1 cellular context compared by ENCODE assay signal in the genomic region with DNA sequence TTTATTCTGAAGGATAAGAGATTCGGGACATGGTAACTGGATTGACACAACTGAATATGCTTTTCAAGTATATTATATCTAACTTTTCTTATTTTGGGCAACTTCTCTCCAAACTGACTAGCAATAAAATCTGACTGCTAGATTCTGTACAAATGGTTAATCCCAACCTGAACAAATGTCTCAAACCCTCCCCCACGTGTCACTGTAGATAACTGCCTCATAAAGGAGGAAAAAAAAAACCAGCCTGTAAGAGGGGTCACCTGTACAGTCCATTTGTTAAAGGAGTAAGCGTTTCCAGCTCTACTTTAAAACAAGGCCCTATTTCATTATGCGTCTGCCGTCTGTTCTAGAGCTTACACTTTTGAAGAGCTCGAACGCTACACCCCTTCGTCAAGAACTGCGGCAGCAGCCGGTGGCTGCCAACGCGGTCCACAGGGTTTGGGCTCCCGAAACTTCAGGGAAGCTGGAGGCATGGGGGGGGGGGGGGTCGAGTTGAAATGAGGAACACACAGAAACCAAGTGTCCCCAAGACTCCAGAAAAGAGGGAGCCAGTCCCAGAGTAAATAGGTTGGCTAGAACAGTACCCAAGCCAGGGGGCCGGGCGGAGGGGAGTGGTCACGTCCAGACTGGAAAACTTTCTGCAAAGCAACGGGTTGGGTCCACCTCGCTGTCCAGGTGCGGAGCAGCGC.
A peak's percentile ranks its signal among the peaks of the same experiment; 100 is the strongest.
TF ChIP-seq lines count a peak whose summit lies in the region.

No MANE protein-coding gene starts in this region.

TF ChIP-seq in K562, 482 proteins besides CTCF, POLR2A, EP300 and RAD21 (continued from another document and continues in another):
- TF ChIP-seq, protein P1, sequence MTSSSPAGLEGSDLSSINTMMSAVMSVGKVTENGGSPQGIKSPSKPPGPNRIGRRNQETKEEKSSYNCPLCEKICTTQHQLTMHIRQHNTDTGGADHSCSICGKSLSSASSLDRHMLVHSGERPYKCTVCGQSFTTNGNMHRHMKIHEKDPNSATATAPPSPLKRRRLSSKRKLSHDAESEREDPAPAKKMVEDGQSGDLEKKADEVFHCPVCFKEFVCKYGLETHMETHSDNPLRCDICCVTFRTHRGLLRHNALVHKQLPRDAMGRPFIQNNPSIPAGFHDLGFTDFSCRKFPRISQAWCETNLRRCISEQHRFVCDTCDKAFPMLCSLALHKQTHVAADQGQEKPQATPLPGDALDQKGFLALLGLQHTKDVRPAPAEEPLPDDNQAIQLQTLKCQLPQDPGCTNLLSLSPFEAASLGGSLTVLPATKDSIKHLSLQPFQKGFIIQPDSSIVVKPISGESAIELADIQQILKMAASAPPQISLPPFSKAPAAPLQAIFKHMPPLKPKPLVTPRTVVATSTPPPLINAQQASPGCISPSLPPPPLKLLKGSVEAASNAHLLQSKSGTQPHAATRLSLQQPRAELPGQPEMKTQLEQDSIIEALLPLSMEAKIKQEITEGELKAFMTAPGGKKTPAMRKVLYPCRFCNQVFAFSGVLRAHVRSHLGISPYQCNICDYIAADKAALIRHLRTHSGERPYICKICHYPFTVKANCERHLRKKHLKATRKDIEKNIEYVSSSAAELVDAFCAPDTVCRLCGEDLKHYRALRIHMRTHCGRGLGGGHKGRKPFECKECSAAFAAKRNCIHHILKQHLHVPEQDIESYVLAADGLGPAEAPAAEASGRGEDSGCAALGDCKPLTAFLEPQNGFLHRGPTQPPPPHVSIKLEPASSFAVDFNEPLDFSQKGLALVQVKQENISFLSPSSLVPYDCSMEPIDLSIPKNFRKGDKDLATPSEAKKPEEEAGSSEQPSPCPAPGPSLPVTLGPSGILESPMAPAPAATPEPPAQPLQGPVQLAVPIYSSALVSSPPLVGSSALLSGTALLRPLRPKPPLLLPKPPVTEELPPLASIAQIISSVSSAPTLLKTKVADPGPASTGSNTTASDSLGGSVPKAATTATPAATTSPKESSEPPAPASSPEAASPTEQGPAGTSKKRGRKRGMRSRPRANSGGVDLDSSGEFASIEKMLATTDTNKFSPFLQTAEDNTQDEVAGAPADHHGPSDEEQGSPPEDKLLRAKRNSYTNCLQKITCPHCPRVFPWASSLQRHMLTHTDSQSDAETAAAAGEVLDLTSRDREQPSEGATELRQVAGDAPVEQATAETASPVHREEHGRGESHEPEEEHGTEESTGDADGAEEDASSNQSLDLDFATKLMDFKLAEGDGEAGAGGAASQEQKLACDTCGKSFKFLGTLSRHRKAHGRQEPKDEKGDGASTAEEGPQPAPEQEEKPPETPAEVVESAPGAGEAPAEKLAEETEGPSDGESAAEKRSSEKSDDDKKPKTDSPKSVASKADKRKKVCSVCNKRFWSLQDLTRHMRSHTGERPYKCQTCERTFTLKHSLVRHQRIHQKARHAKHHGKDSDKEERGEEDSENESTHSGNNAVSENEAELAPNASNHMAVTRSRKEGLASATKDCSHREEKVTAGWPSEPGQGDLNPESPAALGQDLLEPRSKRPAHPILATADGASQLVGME (CRISPR knock-in tag; IDR thresholded peaks at IDR 0.05) = 0 out of 2 replicates have a peak, but pooled peaks have one; percentile 16
- TF ChIP-seq FOSL1 (tag; conservative IDR thresholded peaks at IDR 0.05) = no peak
- TF ChIP-seq PHB2 (IDR thresholded peaks at IDR 0.05; ENCODE audit: low read depth) = no peak
- no peak for TF ChIP-seq DDX20 (tag; IDR thresholded peaks at IDR 0.05; ENCODE audit: low read depth)
- no peak for TF ChIP-seq MAFF (IDR thresholded peaks at IDR 0.05; ENCODE audit: low read length)
- TF ChIP-seq SAFB (IDR thresholded peaks at IDR 0.05; ENCODE audit: borderline replicate concordance, low read depth, low read length) = no peak
- peak; percentile 60; the same call in 1 of the 2 replicates for TF ChIP-seq ZNF175 (CRISPR knock-in tag; IDR thresholded peaks at IDR 0.05; ENCODE audit: low read depth)
- no peak for TF ChIP-seq KLF10 (CRISPR knock-in tag; IDR thresholded peaks at IDR 0.05)
- TF ChIP-seq FOXP1 (CRISPR knock-in tag; IDR thresholded peaks at IDR 0.05) = 0 out of 2 replicates have a peak, but pooled peaks have one; percentile 50
- TF ChIP-seq, protein P2, sequence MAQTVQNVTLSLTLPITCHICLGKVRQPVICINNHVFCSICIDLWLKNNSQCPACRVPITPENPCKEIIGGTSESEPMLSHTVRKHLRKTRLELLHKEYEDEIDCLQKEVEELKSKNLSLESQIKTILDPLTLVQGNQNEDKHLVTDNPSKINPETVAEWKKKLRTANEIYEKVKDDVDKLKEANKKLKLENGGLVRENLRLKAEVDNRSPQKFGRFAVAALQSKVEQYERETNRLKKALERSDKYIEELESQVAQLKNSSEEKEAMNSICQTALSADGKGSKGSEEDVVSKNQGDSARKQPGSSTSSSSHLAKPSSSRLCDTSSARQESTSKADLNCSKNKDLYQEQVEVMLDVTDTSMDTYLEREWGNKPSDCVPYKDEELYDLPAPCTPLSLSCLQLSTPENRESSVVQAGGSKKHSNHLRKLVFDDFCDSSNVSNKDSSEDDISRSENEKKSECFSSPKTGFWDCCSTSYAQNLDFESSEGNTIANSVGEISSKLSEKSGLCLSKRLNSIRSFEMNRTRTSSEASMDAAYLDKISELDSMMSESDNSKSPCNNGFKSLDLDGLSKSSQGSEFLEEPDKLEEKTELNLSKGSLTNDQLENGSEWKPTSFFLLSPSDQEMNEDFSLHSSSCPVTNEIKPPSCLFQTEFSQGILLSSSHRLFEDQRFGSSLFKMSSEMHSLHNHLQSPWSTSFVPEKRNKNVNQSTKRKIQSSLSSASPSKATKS (CRISPR knock-in tag; IDR thresholded peaks at IDR 0.05) = no peak
- no peak for TF ChIP-seq SMARCC2 (IDR thresholded peaks at IDR 0.05; ENCODE audit: low read depth)
- no peak for TF ChIP-seq HNRNPH1 (optimal IDR thresholded peaks at IDR 0.05; ENCODE audit: low read depth, low read length)
- TF ChIP-seq RB1 (IDR thresholded peaks at IDR 0.05; ENCODE audit: low read depth) = no peak
- TF ChIP-seq PATZ1 (CRISPR knock-in tag; IDR thresholded peaks at IDR 0.05; ENCODE audit: borderline replicate concordance) = no peak
- no peak for TF ChIP-seq NCOA2 (IDR thresholded peaks at IDR 0.05; ENCODE audit: partially characterized antibody in 2 of 2)
- TF ChIP-seq ZNF76 (CRISPR knock-in tag; IDR thresholded peaks at IDR 0.05; ENCODE audit: borderline replicate concordance) = no peak
- no peak for TF ChIP-seq RBM34 (IDR thresholded peaks at IDR 0.05; ENCODE audit: borderline replicate concordance, insufficient read depth, low read length)
- no peak for TF ChIP-seq HES1 (IDR thresholded peaks at IDR 0.05; ENCODE audit: low read depth)
- TF ChIP-seq MXI1 (IDR thresholded peaks at IDR 0.05; ENCODE audit: low read depth, low read length) = peak; percentile 31; the same call in 1 of the 2 replicates
- no peak for TF ChIP-seq MAFG (tag; conservative IDR thresholded peaks at IDR 0.05)
- no peak for TF ChIP-seq EHMT2 (IDR thresholded peaks at IDR 0.05)
- TF ChIP-seq, protein P3, sequence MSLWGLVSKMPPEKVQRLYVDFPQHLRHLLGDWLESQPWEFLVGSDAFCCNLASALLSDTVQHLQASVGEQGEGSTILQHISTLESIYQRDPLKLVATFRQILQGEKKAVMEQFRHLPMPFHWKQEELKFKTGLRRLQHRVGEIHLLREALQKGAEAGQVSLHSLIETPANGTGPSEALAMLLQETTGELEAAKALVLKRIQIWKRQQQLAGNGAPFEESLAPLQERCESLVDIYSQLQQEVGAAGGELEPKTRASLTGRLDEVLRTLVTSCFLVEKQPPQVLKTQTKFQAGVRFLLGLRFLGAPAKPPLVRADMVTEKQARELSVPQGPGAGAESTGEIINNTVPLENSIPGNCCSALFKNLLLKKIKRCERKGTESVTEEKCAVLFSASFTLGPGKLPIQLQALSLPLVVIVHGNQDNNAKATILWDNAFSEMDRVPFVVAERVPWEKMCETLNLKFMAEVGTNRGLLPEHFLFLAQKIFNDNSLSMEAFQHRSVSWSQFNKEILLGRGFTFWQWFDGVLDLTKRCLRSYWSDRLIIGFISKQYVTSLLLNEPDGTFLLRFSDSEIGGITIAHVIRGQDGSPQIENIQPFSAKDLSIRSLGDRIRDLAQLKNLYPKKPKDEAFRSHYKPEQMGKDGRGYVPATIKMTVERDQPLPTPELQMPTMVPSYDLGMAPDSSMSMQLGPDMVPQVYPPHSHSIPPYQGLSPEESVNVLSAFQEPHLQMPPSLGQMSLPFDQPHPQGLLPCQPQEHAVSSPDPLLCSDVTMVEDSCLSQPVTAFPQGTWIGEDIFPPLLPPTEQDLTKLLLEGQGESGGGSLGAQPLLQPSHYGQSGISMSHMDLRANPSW (CRISPR knock-in tag; IDR thresholded peaks at IDR 0.05) = peak; percentile 84; the same call in 1 of the 2 replicates
- TF ChIP-seq DPF2 (IDR thresholded peaks at IDR 0.05) = no peak
- no peak for TF ChIP-seq PML (IDR thresholded peaks at IDR 0.05; ENCODE audit: low read length)
- TF ChIP-seq KDM1A (IDR thresholded peaks at IDR 0.05) = no peak
- no peak for TF ChIP-seq ZKSCAN8 (CRISPR knock-in tag; IDR thresholded peaks at IDR 0.05)
- TF ChIP-seq, protein P4, sequence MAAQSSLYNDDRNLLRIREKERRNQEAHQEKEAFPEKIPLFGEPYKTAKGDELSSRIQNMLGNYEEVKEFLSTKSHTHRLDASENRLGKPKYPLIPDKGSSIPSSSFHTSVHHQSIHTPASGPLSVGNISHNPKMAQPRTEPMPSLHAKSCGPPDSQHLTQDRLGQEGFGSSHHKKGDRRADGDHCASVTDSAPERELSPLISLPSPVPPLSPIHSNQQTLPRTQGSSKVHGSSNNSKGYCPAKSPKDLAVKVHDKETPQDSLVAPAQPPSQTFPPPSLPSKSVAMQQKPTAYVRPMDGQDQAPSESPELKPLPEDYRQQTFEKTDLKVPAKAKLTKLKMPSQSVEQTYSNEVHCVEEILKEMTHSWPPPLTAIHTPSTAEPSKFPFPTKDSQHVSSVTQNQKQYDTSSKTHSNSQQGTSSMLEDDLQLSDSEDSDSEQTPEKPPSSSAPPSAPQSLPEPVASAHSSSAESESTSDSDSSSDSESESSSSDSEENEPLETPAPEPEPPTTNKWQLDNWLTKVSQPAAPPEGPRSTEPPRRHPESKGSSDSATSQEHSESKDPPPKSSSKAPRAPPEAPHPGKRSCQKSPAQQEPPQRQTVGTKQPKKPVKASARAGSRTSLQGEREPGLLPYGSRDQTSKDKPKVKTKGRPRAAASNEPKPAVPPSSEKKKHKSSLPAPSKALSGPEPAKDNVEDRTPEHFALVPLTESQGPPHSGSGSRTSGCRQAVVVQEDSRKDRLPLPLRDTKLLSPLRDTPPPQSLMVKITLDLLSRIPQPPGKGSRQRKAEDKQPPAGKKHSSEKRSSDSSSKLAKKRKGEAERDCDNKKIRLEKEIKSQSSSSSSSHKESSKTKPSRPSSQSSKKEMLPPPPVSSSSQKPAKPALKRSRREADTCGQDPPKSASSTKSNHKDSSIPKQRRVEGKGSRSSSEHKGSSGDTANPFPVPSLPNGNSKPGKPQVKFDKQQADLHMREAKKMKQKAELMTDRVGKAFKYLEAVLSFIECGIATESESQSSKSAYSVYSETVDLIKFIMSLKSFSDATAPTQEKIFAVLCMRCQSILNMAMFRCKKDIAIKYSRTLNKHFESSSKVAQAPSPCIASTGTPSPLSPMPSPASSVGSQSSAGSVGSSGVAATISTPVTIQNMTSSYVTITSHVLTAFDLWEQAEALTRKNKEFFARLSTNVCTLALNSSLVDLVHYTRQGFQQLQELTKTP (IDR thresholded peaks at IDR 0.05; ENCODE audit: low read depth in 1 of 2, partially characterized antibody in 2 of 2) = peak in 1 of 2 experiments; percentile 18
- no peak for TF ChIP-seq ZNF3 (CRISPR knock-in tag; IDR thresholded peaks at IDR 0.05)
- no peak for TF ChIP-seq HMG20B (CRISPR knock-in tag; IDR thresholded peaks at IDR 0.05)
- no peak for TF ChIP-seq JUNB (CRISPR knock-in tag; conservative IDR thresholded peaks at IDR 0.05)
- no peak for TF ChIP-seq BCOR (IDR thresholded peaks at IDR 0.05)
- no peak for TF ChIP-seq ETS1 (conservative IDR thresholded peaks at IDR 0.05; ENCODE audit: control insufficient read depth, low read depth, low read length)
- TF ChIP-seq, protein P5, sequence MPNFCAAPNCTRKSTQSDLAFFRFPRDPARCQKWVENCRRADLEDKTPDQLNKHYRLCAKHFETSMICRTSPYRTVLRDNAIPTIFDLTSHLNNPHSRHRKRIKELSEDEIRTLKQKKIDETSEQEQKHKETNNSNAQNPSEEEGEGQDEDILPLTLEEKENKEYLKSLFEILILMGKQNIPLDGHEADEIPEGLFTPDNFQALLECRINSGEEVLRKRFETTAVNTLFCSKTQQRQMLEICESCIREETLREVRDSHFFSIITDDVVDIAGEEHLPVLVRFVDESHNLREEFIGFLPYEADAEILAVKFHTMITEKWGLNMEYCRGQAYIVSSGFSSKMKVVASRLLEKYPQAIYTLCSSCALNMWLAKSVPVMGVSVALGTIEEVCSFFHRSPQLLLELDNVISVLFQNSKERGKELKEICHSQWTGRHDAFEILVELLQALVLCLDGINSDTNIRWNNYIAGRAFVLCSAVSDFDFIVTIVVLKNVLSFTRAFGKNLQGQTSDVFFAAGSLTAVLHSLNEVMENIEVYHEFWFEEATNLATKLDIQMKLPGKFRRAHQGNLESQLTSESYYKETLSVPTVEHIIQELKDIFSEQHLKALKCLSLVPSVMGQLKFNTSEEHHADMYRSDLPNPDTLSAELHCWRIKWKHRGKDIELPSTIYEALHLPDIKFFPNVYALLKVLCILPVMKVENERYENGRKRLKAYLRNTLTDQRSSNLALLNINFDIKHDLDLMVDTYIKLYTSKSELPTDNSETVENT (CRISPR knock-in tag; IDR thresholded peaks at IDR 0.05) = no peak
- no peak for TF ChIP-seq ELF4 (CRISPR knock-in tag; IDR thresholded peaks at IDR 0.05)
- TF ChIP-seq SAP30 (IDR thresholded peaks at IDR 0.05; ENCODE audit: borderline replicate concordance, insufficient read depth, low read depth, low read length, poor library complexity, severe bottlenecking) = peak; percentile 70
- TF ChIP-seq CXXC5 (CRISPR knock-in tag; IDR thresholded peaks at IDR 0.05) = no peak
